In the genomic region with DNA sequence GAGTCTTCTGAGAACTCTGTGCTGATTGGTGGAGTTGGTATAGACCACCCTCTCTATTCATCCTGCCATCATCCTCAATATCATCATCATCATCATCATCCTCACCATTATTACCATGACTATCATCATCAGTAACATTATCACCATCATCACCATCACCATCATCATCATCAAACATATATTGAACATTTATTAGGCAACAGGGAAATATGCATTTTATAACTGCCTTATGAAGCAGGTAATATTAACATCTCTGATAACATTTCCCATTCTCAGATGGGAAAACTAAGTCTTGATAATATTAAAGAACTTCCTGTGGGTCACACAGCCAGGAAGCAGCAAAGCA, we compare ENCODE assay signal across 29 cellular contexts.
"Had no signal": no experiment of that assay in that cellular context is flagged by ENCODE, and none has a peak within 500 bp of the region (broad histone marks: within the 10 kb centered on the region; RNA-seq: fewer than 3 reads in every experiment).

No MANE protein-coding gene starts in this region.

- H3K9me3 Mint-ChIP-seq: mesothelial cell of epicardium; natural killer cell treated with Interleukin-12 subunit alpha and Interleukin-12 subunit beta and Interleukin-15 and Interleukin-18, amount 100 ng/mL, for 72 hours; neural crest cell; type B pancreatic cell had no signal

- H3K9me3 ChIP-seq: gastrocnemius medialis, mucosa of descending colon, right atrium auricular region, sigmoid colon, testis, tibial artery had no signal

- H3K4me1 Mint-ChIP-seq: memory B cell; mesothelial cell of epicardium; naive B cell; stimulated activated memory B cell treated with anti-CD40 and anti-IgM and Interleukin-4, amounts not matched to agents 10 μg/mL and 1 μg/mL and 100 μg/mL, for 72 hours had no signal

- DNase-seq: dorsolateral prefrontal cortex; effector CD4-positive, alpha-beta T cell; foreskin fibroblast; gastrocnemius medialis; head of caudate nucleus; kidney; mucosa of descending colon; naive B cell; sigmoid colon; stimulated activated CD4-positive, alpha-beta T cell treated with anti-CD3 and anti-CD28 coated beads, Interleukin-2, amount 100 ng/mL, for 24 hours; stimulated activated CD4-positive, alpha-beta T cell treated with anti-CD3 and anti-CD28 coated beads, Interleukin-4, amount 100 ng/mL, for 4 hours; stimulated activated naive CD8-positive, alpha-beta T cell treated with anti-CD3 and anti-CD28 coated beads, Interleukin-15, Interleukin-2, amounts not matched to agents 100 U/mL and 50 U/mL, for 24 hours; substantia nigra; tibial artery had no signal

- FAIRE-seq: colon, kidney had no signal

- H3K4me1 ChIP-seq: gastrocnemius medialis, parathyroid adenoma, right atrium auricular region, sigmoid colon, testis, tibial artery had no signal

- H2AFZ ChIP-seq: parathyroid adenoma had no signal

- ATAC-seq: esophagus mucosa; gastrocnemius medialis; left lobe of liver; mucosa of descending colon; natural killer cell treated with Interleukin-12 subunit alpha and Interleukin-12 subunit beta and Interleukin-15 and Interleukin-18, amount 100 ng/mL, for 72 hours; stimulated activated memory B cell treated with anti-CD40 and anti-IgM and Interleukin-4, amounts not matched to agents 10 μg/mL and 1 μg/mL and 100 μg/mL, for 72 hours; stimulated activated naive CD8-positive, alpha-beta T cell treated with anti-CD3 and anti-CD28 coated beads, Interleukin-15, Interleukin-2, amounts not matched to agents 100 U/mL and 50 U/mL, for 24 hours had no signal

- H3K36me3 ChIP-seq: gastrocnemius medialis, right atrium auricular region, sigmoid colon, tibial artery had no signal

- H3K27ac ChIP-seq: epithelial cell of prostate, gastrocnemius medialis, parathyroid adenoma, right atrium auricular region, sigmoid colon, testis, tibial artery had no signal

- H3K4me3 ChIP-seq: dorsolateral prefrontal cortex, gastrocnemius medialis, lung, mucosa of descending colon, right atrium auricular region, sigmoid colon, testis, tibial artery had no signal

- H3K9ac ChIP-seq: parathyroid adenoma had no signal

- H3K27ac Mint-ChIP-seq: memory B cell; mesothelial cell of epicardium; naive B cell; natural killer cell treated with Interleukin-12 subunit alpha and Interleukin-12 subunit beta and Interleukin-15 and Interleukin-18, amount 100 ng/mL, for 72 hours; progenitor cell of endocrine pancreas; stimulated activated memory B cell treated with anti-CD40 and anti-IgM and Interleukin-4, amounts not matched to agents 10 μg/mL and 1 μg/mL and 100 μg/mL, for 72 hours; type B pancreatic cell had no signal

- H3K79me2 ChIP-seq: parathyroid adenoma had no signal

- H3K36me3 Mint-ChIP-seq: memory B cell; mesothelial cell of epicardium; naive B cell; natural killer cell treated with Interleukin-12 subunit alpha and Interleukin-12 subunit beta and Interleukin-15 and Interleukin-18, amount 100 ng/mL, for 72 hours; stimulated activated memory B cell treated with anti-CD40 and anti-IgM and Interleukin-4, amounts not matched to agents 10 μg/mL and 1 μg/mL and 100 μg/mL, for 72 hours; type B pancreatic cell had no signal

- H3K27me3 ChIP-seq: right atrium auricular region, testis had no signal

- H3K4me3 Mint-ChIP-seq: memory B cell; mesothelial cell of epicardium; naive B cell; natural killer cell treated with Interleukin-12 subunit alpha and Interleukin-12 subunit beta and Interleukin-15 and Interleukin-18, amount 100 ng/mL, for 72 hours; neural crest cell; stimulated activated memory B cell treated with anti-CD40 and anti-IgM and Interleukin-4, amounts not matched to agents 10 μg/mL and 1 μg/mL and 100 μg/mL, for 72 hours; type B pancreatic cell had no signal
